In the genomic region with DNA sequence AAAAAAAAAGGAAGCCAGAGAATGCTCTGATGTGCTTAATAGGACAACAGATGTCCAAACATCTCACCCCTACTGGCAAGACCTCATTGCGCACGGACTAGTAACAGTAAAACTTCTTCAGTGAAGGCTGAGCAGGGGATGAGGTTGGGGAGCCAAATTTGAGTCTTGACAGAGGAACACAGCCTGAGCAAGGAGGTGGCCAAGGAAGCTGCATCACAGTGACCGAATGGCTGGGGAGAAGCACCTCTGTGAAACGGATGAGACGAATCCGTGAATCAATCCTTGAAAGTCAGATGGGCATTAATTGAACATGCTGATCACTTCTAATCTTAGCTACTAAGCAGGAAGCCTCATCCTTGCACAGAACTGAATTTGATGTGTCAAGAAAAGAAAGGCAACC, we compare ENCODE assay signal across 17 cellular contexts. TPM values are rescaled to one million over a fixed set of nuclear protein-coding genes. Genes with fewer than 3 reads are reported as not detected.
DNase-seq lines count a peak whose midpoint lies in the region; ATAC-seq and TF ChIP-seq lines count a peak whose summit lies in the region.
"Had no signal": no experiment of that assay in that cellular context is flagged by ENCODE, and none has a peak within 500 bp of the region (broad histone marks: within the 10 kb centered on the region; RNA-seq: fewer than 3 reads in every experiment).

No MANE protein-coding gene starts in this region.

- TF ChIP-seq CTCF in heart left ventricle (IDR thresholded peaks at IDR 0.05) (no peak), chondrocyte (IDR thresholded peaks at IDR 0.05) (no peak), type B pancreatic cell (conservative IDR thresholded peaks at IDR 0.05) (no peak)

- peaks cover 80% of the 10 kb centered on the region for H3K4me1 Mint-ChIP-seq in chondrocyte (ENCODE audit: low read depth)
- H3K4me1 Mint-ChIP-seq in memory B cell = no peaks in the 10 kb centered on the region
- H3K4me1 Mint-ChIP-seq in type B pancreatic cell (ENCODE audit: unreplicated experiment) = peaks cover 42% of the 10 kb centered on the region
- H3K4me1 Mint-ChIP-seq in activated T-cell treated with anti-CD3 and anti-CD28 coated beads, Interleukin-2, amount 50 U/mL, for 72 hours (ENCODE audit: low read depth) = no peaks in the 10 kb centered on the region

- H3K4me3 ChIP-seq in heart left ventricle = no peak overlapping the region
- H3K4me3 ChIP-seq: Peyer's patch had no signal

- peaks cover 0 to 53% (median 34%) of the 10 kb centered on the region in 9 donors for H3K36me3 ChIP-seq in heart left ventricle

- H3K4me3 Mint-ChIP-seq in chondrocyte (ENCODE audit: unreplicated experiment) (no peak overlapping the region), memory B cell (no peak overlapping the region), type B pancreatic cell (peak overlapping the region; percentile 32)
- H3K4me3 Mint-ChIP-seq in activated T-cell treated with anti-CD3 and anti-CD28 coated beads, Interleukin-2, amount 50 U/mL, for 72 hours = no peak overlapping the region

- H3K4me1 ChIP-seq in heart left ventricle = peaks cover 0 to 52% (median 31%) of the 10 kb centered on the region in 12 donors
- H3K4me1 ChIP-seq: Peyer's patch had no signal

- H3K9me3 Mint-ChIP-seq in chondrocyte (ENCODE audit: low read depth) (no peaks in the 10 kb centered on the region), memory B cell (no peaks in the 10 kb centered on the region), type B pancreatic cell (no peaks in the 10 kb centered on the region)
- H3K9me3 Mint-ChIP-seq in activated T-cell treated with anti-CD3 and anti-CD28 coated beads, Interleukin-2, amount 50 U/mL, for 72 hours = no peaks in the 10 kb centered on the region

- DNase-seq in heart left ventricle (no peak), Right ventricle myocardium inferior (ENCODE audit: missing footprints) (no peak), chondrocyte (ENCODE audit: low spot score) (no peak), memory B cell (ENCODE audit: low spot score in 2 of 2) (no peak), type B pancreatic cell (ENCODE audit: extremely low spot score, unreplicated experiment) (no peak), HuH-7 (ENCODE audit: low spot score) (no peak)
- no peak for DNase-seq in activated T-cell treated with anti-CD3 and anti-CD28 coated beads, Interleukin-2, amount 50 U/mL, for 72 hours
- DNase-seq: 8988T, C1 segment of cervical spinal cord, EL, HCEC 1CT, MV-4-11, NCI-H1417 treated with DMSO at 0.1 percent for 48 hours, NCI-H2029, NCI-H510A treated with DMSO at 0.1 percent for 48 hours had no signal

- peak overlapping the region in 9 of 12 donors; percentile 5 to 79 (median 50) for H3K27ac ChIP-seq in heart left ventricle

- 89 to 95% (median 92%) methylated on average over 6 of the region's 6 CpGs for WGBS in heart left ventricle, 4 donors

- intact Hi-C loops in heart left ventricle (cut with DNase I) = no loop called here
- intact Hi-C loops in Right ventricle myocardium inferior (cut with DNase I) = loop anchor here (10.0 kb wide), 1 partner anchor 307 kb away; no protein-coding TSS in a partner anchor

- ATAC-seq in heart left ventricle = no peak
- no peak for ATAC-seq in Right ventricle myocardium inferior
- ATAC-seq in memory B cell (ENCODE audit: low read depth) = no peak
- no peak for ATAC-seq in activated T-cell treated with anti-CD3 and anti-CD28 coated beads, Interleukin-2, amount 50 U/mL, for 72 hours (replicated peaks in 1 of 2)
- no peak for ATAC-seq in HG02759 (IDR thresholded peaks at IDR 0.05; ENCODE audit: unreplicated experiment)

- H3K27me3 ChIP-seq in heart left ventricle = no peaks in the 10 kb centered on the region
- H3K27me3 ChIP-seq: Peyer's patch had no signal

- TF ChIP-seq POLR2A in heart left ventricle (IDR thresholded peaks at IDR 0.05) = no peak

- H3K27me3 Mint-ChIP-seq in chondrocyte (ENCODE audit: low read depth) = no peaks in the 10 kb centered on the region
- H3K27me3 Mint-ChIP-seq in memory B cell = no peaks in the 10 kb centered on the region
- H3K27me3 Mint-ChIP-seq in type B pancreatic cell = no peaks in the 10 kb centered on the region
- H3K27me3 Mint-ChIP-seq in activated T-cell treated with anti-CD3 and anti-CD28 coated beads, Interleukin-2, amount 50 U/mL, for 72 hours (ENCODE audit: low read depth) = no peaks in the 10 kb centered on the region

- H3K36me3 Mint-ChIP-seq in chondrocyte (ENCODE audit: low read depth) (peaks cover 32% of the 10 kb centered on the region), memory B cell (peaks cover 30% of the 10 kb centered on the region), type B pancreatic cell (peaks cover 45% of the 10 kb centered on the region)
- H3K36me3 Mint-ChIP-seq in activated T-cell treated with anti-CD3 and anti-CD28 coated beads, Interleukin-2, amount 50 U/mL, for 72 hours (ENCODE audit: insufficient read depth in 2 of 2) = no peaks in the 10 kb centered on the region

- H3K27ac Mint-ChIP-seq in chondrocyte (ENCODE audit: unreplicated experiment) (peak overlapping the region; percentile 88), memory B cell (peak overlapping the region; percentile 25), type B pancreatic cell (peak overlapping the region; percentile 57)
- H3K27ac Mint-ChIP-seq in activated T-cell treated with anti-CD3 and anti-CD28 coated beads, Interleukin-2, amount 50 U/mL, for 72 hours = no peak overlapping the region

- H3K9me3 ChIP-seq in heart left ventricle = no peaks in the 10 kb centered on the region
- H3K9me3 ChIP-seq: Peyer's patch had no signal

RNA-seq across cellular contexts. Expression of a gene that starts 29.7 kb away (rescaled TPM):
- total RNA-seq in heart left ventricle = 10 to 100 TPM; 13.7 to 73.9 (median 29.1) TPM
- polyA plus RNA-seq in heart left ventricle = 10 to 100 TPM; 20.0 to 89.9 TPM
- total RNA-seq in Right ventricle myocardium inferior = 29.7 TPM
- total RNA-seq in chondrocyte = 191 to 231 TPM (median 222 TPM) in 3 replicates
- 23.6 and 57.2 TPM in 2 replicates for total RNA-seq in type B pancreatic cell (ENCODE audit: low replicate concordance)
- 1 to 10 TPM in 1 of 2 donors, under 1 TPM in 1; 0.94 to 7.2 TPM for total RNA-seq in activated T-cell treated with anti-CD3 and anti-CD28 coated beads, Interleukin-2, amount 50 U/mL, for 72 hours
